1 cellular context compared by ENCODE assay signal in the genomic region with DNA sequence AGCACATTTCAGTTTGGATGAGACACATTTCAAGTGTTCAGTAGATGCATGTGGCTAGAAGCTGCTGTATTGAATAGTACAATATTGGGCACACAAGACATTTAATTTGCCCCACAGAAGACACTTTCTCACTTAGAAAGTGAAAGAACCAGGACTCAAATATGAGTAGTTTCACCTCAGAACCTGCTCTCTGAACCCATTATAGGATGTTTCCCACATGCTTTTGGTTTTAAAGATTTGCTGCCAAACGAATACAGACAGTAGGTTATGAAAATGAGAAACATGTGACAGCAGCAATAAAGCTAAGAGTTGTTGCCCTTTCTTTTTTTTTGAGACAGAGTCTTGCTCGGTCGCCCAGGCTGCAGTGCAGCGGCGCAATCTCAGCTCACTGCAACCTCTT.
TF ChIP-seq lines count a peak whose summit lies in the region.

No MANE protein-coding gene starts in this region.

TF ChIP-seq in GM12878, 131 proteins besides CTCF, POLR2A, EP300 and RAD21:
- TF ChIP-seq EZH2 (IDR thresholded peaks at IDR 0.05; ENCODE audit: borderline replicate concordance, control insufficient read depth, low read depth, low read length) (no peak), SUPT20H (IDR thresholded peaks at IDR 0.05; ENCODE audit: borderline replicate concordance, control insufficient read depth, low read depth, low read length) (no peak), DPF2 (IDR thresholded peaks at IDR 0.05) (no peak), RELA (IDR thresholded peaks at IDR 0.05; ENCODE audit: borderline replicate concordance, partially characterized antibody) (no peak), SRF (IDR thresholded peaks at IDR 0.05; ENCODE audit: low read depth in 2 of 2, low read length in 2 of 2) (no peak), ZNF217 (IDR thresholded peaks at IDR 0.05) (no peak), BRCA1 (IDR thresholded peaks at IDR 0.05; ENCODE audit: low read depth, low read length) (no peak), SMAD1 (IDR thresholded peaks at IDR 0.05; ENCODE audit: low read depth, partially characterized antibody) (no peak), RFX5 (IDR thresholded peaks at IDR 0.05; ENCODE audit: low read depth, low read length) (no peak)
- TF ChIP-seq, protein P1, sequence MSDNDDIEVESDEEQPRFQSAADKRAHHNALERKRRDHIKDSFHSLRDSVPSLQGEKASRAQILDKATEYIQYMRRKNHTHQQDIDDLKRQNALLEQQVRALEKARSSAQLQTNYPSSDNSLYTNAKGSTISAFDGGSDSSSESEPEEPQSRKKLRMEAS (IDR thresholded peaks at IDR 0.05; ENCODE audit: low read depth, low read length) = no peak
- TF ChIP-seq, protein P2, sequence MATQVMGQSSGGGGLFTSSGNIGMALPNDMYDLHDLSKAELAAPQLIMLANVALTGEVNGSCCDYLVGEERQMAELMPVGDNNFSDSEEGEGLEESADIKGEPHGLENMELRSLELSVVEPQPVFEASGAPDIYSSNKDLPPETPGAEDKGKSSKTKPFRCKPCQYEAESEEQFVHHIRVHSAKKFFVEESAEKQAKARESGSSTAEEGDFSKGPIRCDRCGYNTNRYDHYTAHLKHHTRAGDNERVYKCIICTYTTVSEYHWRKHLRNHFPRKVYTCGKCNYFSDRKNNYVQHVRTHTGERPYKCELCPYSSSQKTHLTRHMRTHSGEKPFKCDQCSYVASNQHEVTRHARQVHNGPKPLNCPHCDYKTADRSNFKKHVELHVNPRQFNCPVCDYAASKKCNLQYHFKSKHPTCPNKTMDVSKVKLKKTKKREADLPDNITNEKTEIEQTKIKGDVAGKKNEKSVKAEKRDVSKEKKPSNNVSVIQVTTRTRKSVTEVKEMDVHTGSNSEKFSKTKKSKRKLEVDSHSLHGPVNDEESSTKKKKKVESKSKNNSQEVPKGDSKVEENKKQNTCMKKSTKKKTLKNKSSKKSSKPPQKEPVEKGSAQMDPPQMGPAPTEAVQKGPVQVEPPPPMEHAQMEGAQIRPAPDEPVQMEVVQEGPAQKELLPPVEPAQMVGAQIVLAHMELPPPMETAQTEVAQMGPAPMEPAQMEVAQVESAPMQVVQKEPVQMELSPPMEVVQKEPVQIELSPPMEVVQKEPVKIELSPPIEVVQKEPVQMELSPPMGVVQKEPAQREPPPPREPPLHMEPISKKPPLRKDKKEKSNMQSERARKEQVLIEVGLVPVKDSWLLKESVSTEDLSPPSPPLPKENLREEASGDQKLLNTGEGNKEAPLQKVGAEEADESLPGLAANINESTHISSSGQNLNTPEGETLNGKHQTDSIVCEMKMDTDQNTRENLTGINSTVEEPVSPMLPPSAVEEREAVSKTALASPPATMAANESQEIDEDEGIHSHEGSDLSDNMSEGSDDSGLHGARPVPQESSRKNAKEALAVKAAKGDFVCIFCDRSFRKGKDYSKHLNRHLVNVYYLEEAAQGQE (IDR thresholded peaks at IDR 0.05; ENCODE audit: low read depth, low read length) = no peak
- TF ChIP-seq, protein P3, sequence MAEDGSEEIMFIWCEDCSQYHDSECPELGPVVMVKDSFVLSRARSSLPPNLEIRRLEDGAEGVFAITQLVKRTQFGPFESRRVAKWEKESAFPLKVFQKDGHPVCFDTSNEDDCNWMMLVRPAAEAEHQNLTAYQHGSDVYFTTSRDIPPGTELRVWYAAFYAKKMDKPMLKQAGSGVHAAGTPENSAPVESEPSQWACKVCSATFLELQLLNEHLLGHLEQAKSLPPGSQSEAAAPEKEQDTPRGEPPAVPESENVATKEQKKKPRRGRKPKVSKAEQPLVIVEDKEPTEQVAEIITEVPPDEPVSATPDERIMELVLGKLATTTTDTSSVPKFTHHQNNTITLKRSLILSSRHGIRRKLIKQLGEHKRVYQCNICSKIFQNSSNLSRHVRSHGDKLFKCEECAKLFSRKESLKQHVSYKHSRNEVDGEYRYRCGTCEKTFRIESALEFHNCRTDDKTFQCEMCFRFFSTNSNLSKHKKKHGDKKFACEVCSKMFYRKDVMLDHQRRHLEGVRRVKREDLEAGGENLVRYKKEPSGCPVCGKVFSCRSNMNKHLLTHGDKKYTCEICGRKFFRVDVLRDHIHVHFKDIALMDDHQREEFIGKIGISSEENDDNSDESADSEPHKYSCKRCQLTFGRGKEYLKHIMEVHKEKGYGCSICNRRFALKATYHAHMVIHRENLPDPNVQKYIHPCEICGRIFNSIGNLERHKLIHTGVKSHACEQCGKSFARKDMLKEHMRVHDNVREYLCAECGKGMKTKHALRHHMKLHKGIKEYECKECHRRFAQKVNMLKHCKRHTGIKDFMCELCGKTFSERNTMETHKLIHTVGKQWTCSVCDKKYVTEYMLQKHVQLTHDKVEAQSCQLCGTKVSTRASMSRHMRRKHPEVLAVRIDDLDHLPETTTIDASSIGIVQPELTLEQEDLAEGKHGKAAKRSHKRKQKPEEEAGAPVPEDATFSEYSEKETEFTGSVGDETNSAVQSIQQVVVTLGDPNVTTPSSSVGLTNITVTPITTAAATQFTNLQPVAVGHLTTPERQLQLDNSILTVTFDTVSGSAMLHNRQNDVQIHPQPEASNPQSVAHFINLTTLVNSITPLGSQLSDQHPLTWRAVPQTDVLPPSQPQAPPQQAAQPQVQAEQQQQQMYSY (CRISPR knock-in tag; IDR thresholded peaks at IDR 0.05) = no peak
- TF ChIP-seq, protein P4, sequence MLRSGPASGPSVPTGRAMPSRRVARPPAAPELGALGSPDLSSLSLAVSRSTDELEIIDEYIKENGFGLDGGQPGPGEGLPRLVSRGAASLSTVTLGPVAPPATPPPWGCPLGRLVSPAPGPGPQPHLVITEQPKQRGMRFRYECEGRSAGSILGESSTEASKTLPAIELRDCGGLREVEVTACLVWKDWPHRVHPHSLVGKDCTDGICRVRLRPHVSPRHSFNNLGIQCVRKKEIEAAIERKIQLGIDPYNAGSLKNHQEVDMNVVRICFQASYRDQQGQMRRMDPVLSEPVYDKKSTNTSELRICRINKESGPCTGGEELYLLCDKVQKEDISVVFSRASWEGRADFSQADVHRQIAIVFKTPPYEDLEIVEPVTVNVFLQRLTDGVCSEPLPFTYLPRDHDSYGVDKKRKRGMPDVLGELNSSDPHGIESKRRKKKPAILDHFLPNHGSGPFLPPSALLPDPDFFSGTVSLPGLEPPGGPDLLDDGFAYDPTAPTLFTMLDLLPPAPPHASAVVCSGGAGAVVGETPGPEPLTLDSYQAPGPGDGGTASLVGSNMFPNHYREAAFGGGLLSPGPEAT (IDR thresholded peaks at IDR 0.05; ENCODE audit: low read depth) = no peak
